ENCODE assay signal across 10 cellular contexts in genomic region chr16:30186444-30186781, GRCh38. TPM values are rescaled to one million over a fixed set of nuclear protein-coding genes. Genes with fewer than 3 reads are reported as not detected.
DNase-seq lines count a peak whose midpoint lies in the region; ATAC-seq and TF ChIP-seq lines count a peak whose summit lies in the region.
"Had no signal": no experiment of that assay in that cellular context is flagged by ENCODE, and none has a peak within 500 bp of the region (broad histone marks: within the 10 kb centered on the region; RNA-seq: fewer than 3 reads in every experiment).

No MANE protein-coding gene starts in this region.

- no peak for DNase-seq in activated CD4-positive, alpha-beta T cell treated with anti-CD3 and anti-CD28 coated beads, Interleukin-2, amount 10 ng/mL, durations not matched to agents 7 days and 5 days
- no peak for DNase-seq in activated CD4-positive, alpha-beta T cell treated with anti-CD3 and anti-CD28 coated beads for 4 hours
- peak in 1 of 3 donors; percentile 6 for DNase-seq in T-helper 17 cell
- DNase-seq in stimulated activated naive B cell treated with anti-CD40 and anti-IgM and Interleukin-4, amounts not matched to agents 10 μg/mL and 1 μg/mL and 100 μg/mL, for 72 hours, result no peak
- DNase-seq in GM10248 (ENCODE audit: extremely low spot score), result no peak
- no peak for DNase-seq in GM19240 (ENCODE audit: insufficient read length, low spot score)

- H3K36me3 Mint-ChIP-seq in activated CD4-positive, alpha-beta T cell treated with anti-CD3 and anti-CD28 coated beads, Interleukin-2, amount 10 ng/mL, durations not matched to agents 7 days and 5 days (ENCODE audit: low read depth), result peaks cover 44% of the 10 kb centered on the region
- H3K36me3 Mint-ChIP-seq in T-helper 17 cell (ENCODE audit: low read depth), result peaks cover 15% of the 10 kb centered on the region
- peaks cover 42 to 47% of the 10 kb centered on the region in 2 donors for H3K36me3 Mint-ChIP-seq in stimulated activated naive B cell treated with anti-CD40 and anti-IgM and Interleukin-4, amounts not matched to agents 10 μg/mL and 1 μg/mL and 100 μg/mL, for 72 hours

- peaks cover 23% of the 10 kb centered on the region for H3K4me1 Mint-ChIP-seq in activated CD4-positive, alpha-beta T cell treated with anti-CD3 and anti-CD28 coated beads, Interleukin-2, amount 10 ng/mL, durations not matched to agents 7 days and 5 days
- peaks cover 35% of the 10 kb centered on the region for H3K4me1 Mint-ChIP-seq in T-helper 17 cell
- H3K4me1 Mint-ChIP-seq in stimulated activated naive B cell treated with anti-CD40 and anti-IgM and Interleukin-4, amounts not matched to agents 10 μg/mL and 1 μg/mL and 100 μg/mL, for 72 hours, result peaks cover 33 to 46% of the 10 kb centered on the region in 2 donors

- peak overlapping the region; percentile 66 for H3K27ac ChIP-seq in duodenal mucosa (ENCODE audit: low read depth, low read length)

- ATAC-seq in T-helper 17 cell (no peak), GM18519 (IDR thresholded peaks at IDR 0.05; ENCODE audit: low FRiP score, unreplicated experiment) (no peak)
- ATAC-seq in stimulated activated naive B cell treated with anti-CD40 and anti-IgM and Interleukin-4, amounts not matched to agents 10 μg/mL and 1 μg/mL and 100 μg/mL, for 72 hours (replicated peaks), result no peak
- ATAC-seq: SK-N-SH treated with all-trans-retinoic acid at 6 μM for 48 hours had no signal

- H3K9ac ChIP-seq in duodenal mucosa (ENCODE audit: low read depth in 1 of 2, low read length in 2 of 2), result peak overlapping the region; percentile 44 to 51

- POLR2A ChIA-PET in activated CD4-positive, alpha-beta T cell treated with anti-CD3 and anti-CD28 coated beads, Interleukin-2, amount 10 ng/mL, durations not matched to agents 7 days and 5 days (lab: Charles Lee), result interaction anchor here (0.8 to 1.5 kb wide), 4 partner anchors 12 to 285 kb away, joined by 3 to 5 read pairs (median 4); partner anchors contain the start of gene TBX6
- POLR2A ChIA-PET in GM10248 (lab: Yijun Ruan, JAX), result interaction anchor here (0.7 to 1.7 kb wide), 3 partner anchors 94 to 260 kb away, joined by 4 to 10 read pairs (median 4); partner anchors contain the start of gene ALDOA

- peaks cover 0 to 9% of the 10 kb centered on the region in 2 donors for H3K36me3 ChIP-seq in duodenal mucosa (ENCODE audit: control insufficient read depth in 1 of 2, insufficient read depth in 2 of 2, low read length in 2 of 2)

- no peaks in the 10 kb centered on the region for H3K9me3 Mint-ChIP-seq in activated CD4-positive, alpha-beta T cell treated with anti-CD3 and anti-CD28 coated beads, Interleukin-2, amount 10 ng/mL, durations not matched to agents 7 days and 5 days
- H3K9me3 Mint-ChIP-seq in stimulated activated naive B cell treated with anti-CD40 and anti-IgM and Interleukin-4, amounts not matched to agents 10 μg/mL and 1 μg/mL and 100 μg/mL, for 72 hours, result no peaks in the 10 kb centered on the region
- H3K9me3 Mint-ChIP-seq: nephron had no signal

- H3K4me1 ChIP-seq in duodenal mucosa (ENCODE audit: control insufficient read depth in 1 of 2, insufficient read depth in 2 of 2, low read length in 2 of 2), result peaks cover 14 to 36% of the 10 kb centered on the region in 2 donors

- H3K9me3 ChIP-seq in T-helper 17 cell (ENCODE audit: control insufficient read depth, low read length, poor library complexity, severe bottlenecking), result no peaks in the 10 kb centered on the region
- H3K9me3 ChIP-seq in duodenal mucosa (ENCODE audit: control insufficient read depth in 1 of 2, low read length in 2 of 2), result no peaks in the 10 kb centered on the region

- peak overlapping the region; percentile 97 for H3K27ac Mint-ChIP-seq in activated CD4-positive, alpha-beta T cell treated with anti-CD3 and anti-CD28 coated beads, Interleukin-2, amount 10 ng/mL, durations not matched to agents 7 days and 5 days
- H3K27ac Mint-ChIP-seq in T-helper 17 cell, result peak overlapping the region; percentile 98
- peak overlapping the region; percentile 99 for H3K27ac Mint-ChIP-seq in stimulated activated naive B cell treated with anti-CD40 and anti-IgM and Interleukin-4, amounts not matched to agents 10 μg/mL and 1 μg/mL and 100 μg/mL, for 72 hours
- H3K27ac Mint-ChIP-seq: nephron had no signal

- H3K27me3 ChIP-seq in duodenal mucosa (ENCODE audit: control insufficient read depth in 1 of 2, insufficient read depth in 2 of 2, low read length in 2 of 2), result no peaks in the 10 kb centered on the region

- peak overlapping the region; percentile 41 to 62 for H3K4me3 ChIP-seq in duodenal mucosa (ENCODE audit: low read depth in 1 of 2, low read length in 2 of 2)

- CTCF ChIA-PET in activated CD4-positive, alpha-beta T cell treated with anti-CD3 and anti-CD28 coated beads, Interleukin-2, amount 10 ng/mL, durations not matched to agents 7 days and 5 days (lab: Charles Lee), result interaction anchor here (0.6 to 3.5 kb wide), 10 partner anchors 14 to 471 kb away, joined by 3 to 28 read pairs (median 4); partner anchors contain the start of genes GDPD3 and TBX6
- CTCF ChIA-PET in GM10248 (lab: Yijun Ruan, JAX), result interaction anchor here (1.0 to 3.6 kb wide), 6 partner anchors 43 to 444 kb away, joined by 3 to 17 read pairs (median 3); partner anchors contain the start of gene TBX6

- no peaks in the 10 kb centered on the region for H3K27me3 Mint-ChIP-seq in activated CD4-positive, alpha-beta T cell treated with anti-CD3 and anti-CD28 coated beads, Interleukin-2, amount 10 ng/mL, durations not matched to agents 7 days and 5 days
- H3K27me3 Mint-ChIP-seq in T-helper 17 cell, result no peaks in the 10 kb centered on the region
- H3K27me3 Mint-ChIP-seq in stimulated activated naive B cell treated with anti-CD40 and anti-IgM and Interleukin-4, amounts not matched to agents 10 μg/mL and 1 μg/mL and 100 μg/mL, for 72 hours, result no peaks in the 10 kb centered on the region

- no peak for TF ChIP-seq CTCF in GM10248 (IDR thresholded peaks at IDR 0.05; ENCODE audit: control extremely low read depth, extremely low read depth, low read depth, missing control alignments)

- peak overlapping the region; percentile 99 for H3K4me3 Mint-ChIP-seq in activated CD4-positive, alpha-beta T cell treated with anti-CD3 and anti-CD28 coated beads, Interleukin-2, amount 10 ng/mL, durations not matched to agents 7 days and 5 days
- H3K4me3 Mint-ChIP-seq in T-helper 17 cell, result peak overlapping the region; percentile 99
- peak overlapping the region; percentile 98 to 99 for H3K4me3 Mint-ChIP-seq in stimulated activated naive B cell treated with anti-CD40 and anti-IgM and Interleukin-4, amounts not matched to agents 10 μg/mL and 1 μg/mL and 100 μg/mL, for 72 hours

RNA-seq across cellular contexts. Expression of gene CORO1A, which starts 3.0 kb away (rescaled TPM):
- total RNA-seq in activated CD4-positive, alpha-beta T cell treated with anti-CD3 and anti-CD28 coated beads, Interleukin-2, amount 10 ng/mL, durations not matched to agents 7 days and 5 days, result 1,000 to 10,000 TPM; 1,809 to 1,847 TPM
- total RNA-seq in T-helper 17 cell, result 100 to 1,000 TPM; 665 to 718 TPM

RNA-seq across cellular contexts. Expression of gene BOLA2B, which starts 7.1 kb away (rescaled TPM):
- total RNA-seq in activated CD4-positive, alpha-beta T cell treated with anti-CD3 and anti-CD28 coated beads, Interleukin-2, amount 10 ng/mL, durations not matched to agents 7 days and 5 days, result 100 to 1,000 TPM; 136 to 141 TPM
- 10 to 100 TPM; 60.7 to 78.7 TPM for total RNA-seq in T-helper 17 cell

RNA-seq across cellular contexts. Expression of gene SLX1A, which starts 7.3 kb away (rescaled TPM):
- 10 to 100 TPM; 54.1 to 95.0 TPM for total RNA-seq in activated CD4-positive, alpha-beta T cell treated with anti-CD3 and anti-CD28 coated beads, Interleukin-2, amount 10 ng/mL, durations not matched to agents 7 days and 5 days
- total RNA-seq in T-helper 17 cell, result 10 to 100 TPM; 43.0 to 47.8 TPM

RNA-seq across cellular contexts. Expression of gene SULT1A3, which starts 12.6 kb away (rescaled TPM):
- 10 to 100 TPM; 37.5 to 38.1 TPM for total RNA-seq in activated CD4-positive, alpha-beta T cell treated with anti-CD3 and anti-CD28 coated beads, Interleukin-2, amount 10 ng/mL, durations not matched to agents 7 days and 5 days
- 10 to 100 TPM; 28.8 to 30.0 TPM for total RNA-seq in T-helper 17 cell
